In the genomic region with DNA sequence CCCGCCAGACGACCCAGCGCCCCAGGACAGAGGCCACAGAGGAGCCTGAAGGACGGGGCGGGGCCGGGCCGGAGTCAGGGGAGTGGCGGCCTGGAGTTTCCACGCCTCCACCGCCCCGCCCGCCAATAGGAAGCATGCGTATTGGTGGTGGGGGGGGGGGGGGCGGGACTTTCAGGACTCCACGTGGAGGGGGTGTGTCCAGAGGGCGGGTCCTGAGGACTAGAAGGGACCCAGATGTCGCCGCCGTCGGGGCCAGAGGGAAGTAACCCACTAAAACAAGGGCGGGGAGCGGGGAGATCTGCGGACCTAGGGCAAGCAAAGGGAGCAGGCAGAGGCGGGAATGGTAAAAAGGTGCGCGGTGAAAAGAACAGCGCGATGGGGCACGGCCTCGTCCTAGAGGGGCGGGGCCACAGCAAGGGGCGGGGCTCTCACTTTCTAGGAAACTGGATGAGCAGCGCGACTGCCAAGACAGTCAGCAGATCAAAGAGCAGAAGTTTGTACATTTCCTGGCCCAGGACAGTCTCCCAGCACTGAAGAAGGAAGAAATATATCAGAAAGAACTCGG, we compare ENCODE assay signal across 8 cellular contexts. TPM values are rescaled to one million over a fixed set of nuclear protein-coding genes. Genes with fewer than 3 reads are reported as not detected.
A peak's percentile ranks its signal among the peaks of the same experiment; 100 is the strongest.
DNase-seq lines count a peak whose midpoint lies in the region; ATAC-seq and TF ChIP-seq lines count a peak whose summit lies in the region.

No MANE protein-coding gene starts in this region.

- peak; percentile 89 for DNase-seq in Caki2 (ENCODE audit: low read depth)
- peak; percentile 94 for DNase-seq in NAMALWA (ENCODE audit: low spot score)
- DNase-seq in MCF 10A (ENCODE audit: unreplicated experiment): peak; percentile 89
- DNase-seq in iris pigment epithelial cell (ENCODE audit: low read depth): peak; percentile 72
- peak; percentile 70 to 79 for DNase-seq in stimulated activated CD4-positive, alpha-beta T cell treated with anti-CD3 and anti-CD28 coated beads, Interleukin-15, amount 100 ng/mL, for 48 hours (ENCODE audit: low read depth in 2 of 2)
- DNase-seq in NCI-H2171 treated with DMSO at 0.1 percent for 48 hours (lab: John Stamatoyannopoulos, UW): no peak

- ATAC-seq in HG02852 (IDR thresholded peaks at IDR 0.05; ENCODE audit: unreplicated experiment): no peak

- no peaks in the 10 kb centered on the region for H3K27me3 Mint-ChIP-seq in MCF 10A (ENCODE audit: insufficient read depth, unreplicated experiment)

- CTCF ChIA-PET in MCF 10A (lab: Yijun Ruan, JAX): no interaction called here

- H3K27ac ChIP-seq in VCaP: peak overlapping the region; percentile 91

- POLR2A ChIA-PET in MCF 10A (lab: Yijun Ruan, JAX): no interaction called here

- H3K27ac Mint-ChIP-seq in MCF 10A (ENCODE audit: low read depth, unreplicated experiment): peak overlapping the region; percentile 78

- TF ChIP-seq CTCF in VCaP (conservative IDR thresholded peaks at IDR 0.05) (no peak), MCF 10A (IDR thresholded peaks at IDR 0.05; ENCODE audit: unreplicated experiment) (no peak)

- peak overlapping the region; percentile 76 for H3K4me3 Mint-ChIP-seq in MCF 10A (ENCODE audit: unreplicated experiment)

- in situ Hi-C loops in Caki2 (cut with HindIII; ENCODE audit: low pct_unique_long_range_greater_than_20kb, low sequenced_read_pairs): no loop called here

- H3K9me3 Mint-ChIP-seq in MCF 10A (ENCODE audit: unreplicated experiment): no peaks in the 10 kb centered on the region

- intact Hi-C loops in MCF 10A (cut with micrococcal nuclease): loop anchor here (5.0 kb wide), 1 partner anchor 40 kb away; a partner anchor contains a TSS

- BruUV-seq in MCF 10A (replicated peaks; lab: Mats Ljungman, UMichigan): no TSS peak

- H3K36me3 Mint-ChIP-seq in MCF 10A (ENCODE audit: insufficient read depth, unreplicated experiment): peaks cover 11% of the 10 kb centered on the region

- peaks cover 22% of the 10 kb centered on the region for H3K4me1 Mint-ChIP-seq in MCF 10A (ENCODE audit: insufficient read depth, unreplicated experiment)

RNA-seq across cellular contexts. Expression of a gene that starts 2.8 kb away (rescaled TPM):
- 9.3 and 16.9 TPM in 2 replicates for total RNA-seq in Caki2 (2014; rRNA removed; shearing (Covaris generic); ENCODE audit: low replicate concordance)
- 6.1 and 8.2 TPM in 2 replicates for total RNA-seq in MCF 10A (2022)

RNA-seq across cellular contexts. Expression of a gene that starts 10.6 kb away (rescaled TPM):
- total RNA-seq in Caki2 (2014; rRNA removed; shearing (Covaris generic); ENCODE audit: low replicate concordance): not detected in 2 replicates
- total RNA-seq in MCF 10A (2022): 3.7 and 6.1 TPM in 2 replicates

RNA-seq across cellular contexts. Expression of a gene that starts 24.8 kb away (rescaled TPM):
- 3.3 and 18.4 TPM in 2 replicates for total RNA-seq in Caki2 (2014; rRNA removed; shearing (Covaris generic); ENCODE audit: low replicate concordance)
- total RNA-seq in MCF 10A (2022): 63.2 and 80.5 TPM in 2 replicates

RNA-seq across cellular contexts. Expression of a gene that starts 27.1 kb away (rescaled TPM):
- total RNA-seq in Caki2 (2014; rRNA removed; shearing (Covaris generic); ENCODE audit: low replicate concordance): 40.1 and 108 TPM in 2 replicates
- 43.8 and 49.5 TPM in 2 replicates for total RNA-seq in MCF 10A (2022)

RNA-seq across cellular contexts. Expression of a gene that starts 28.8 kb away (rescaled TPM):
- total RNA-seq in Caki2 (2014; rRNA removed; shearing (Covaris generic); ENCODE audit: low replicate concordance): 214 and 219 TPM in 2 replicates
- total RNA-seq in MCF 10A (2022): 28.0 and 40.1 TPM in 2 replicates
